ENCODE assay signal across 1 cellular context in the genomic region with DNA sequence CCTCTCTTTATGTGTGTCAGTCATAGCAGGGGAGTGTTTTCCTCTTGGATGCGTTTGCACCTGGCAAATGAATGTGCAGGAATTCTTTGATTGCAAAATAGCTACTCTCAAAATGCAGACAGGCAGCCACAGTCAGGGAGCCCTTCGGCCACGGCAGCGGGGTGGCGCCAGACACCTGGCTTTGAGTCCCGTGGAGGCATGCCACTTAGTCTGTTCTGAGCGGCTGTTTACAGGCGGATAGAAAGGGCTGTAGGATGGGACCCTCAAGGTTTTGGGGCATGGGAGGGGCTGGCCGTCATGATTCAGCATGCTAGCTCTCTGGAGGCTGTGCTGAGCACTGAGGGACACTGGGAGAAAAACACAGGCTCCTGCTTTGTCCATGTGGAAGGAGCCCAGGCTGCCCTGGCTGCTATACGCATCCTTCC.
TF ChIP-seq lines count a peak whose summit lies in the region.

No MANE protein-coding gene starts in this region.

TF ChIP-seq in HEK293, 187 proteins besides CTCF, POLR2A, EP300 and RAD21 (continued from another document and continues in another):
- TF ChIP-seq ZNF692 (tag by site-specific recombination; IDR thresholded peaks at IDR 0.05) (no peak), ZNF660 (tag by site-specific recombination; IDR thresholded peaks at IDR 0.05) (0 out of 2 replicates have a peak, but pooled peaks have one; percentile 47), GLIS1 (tag by site-specific recombination; IDR thresholded peaks at IDR 0.05) (peak; percentile 27; the same call in 1 of the 2 replicates), ZNF37A (tag by site-specific recombination; IDR thresholded peaks at IDR 0.05) (no peak), ZNF707 (tag by site-specific recombination; IDR thresholded peaks at IDR 0.05) (no peak), YY1 (tag by site-specific recombination; IDR thresholded peaks at IDR 0.05) (no peak), ZNF416 (tag by site-specific recombination; IDR thresholded peaks at IDR 0.05) (no peak), ZNF48 (tag by site-specific recombination; IDR thresholded peaks at IDR 0.05) (no peak), ZBTB48 (tag by site-specific recombination; IDR thresholded peaks at IDR 0.05) (no peak), RBAK (tag by site-specific recombination; IDR thresholded peaks at IDR 0.05) (no peak), ZNF350 (tag by site-specific recombination; IDR thresholded peaks at IDR 0.05) (no peak), ZNF335 (tag by site-specific recombination; conservative IDR thresholded peaks at IDR 0.05) (peak; percentile 33; the same call in 1 of the 2 replicates), ZNF394 (tag by site-specific recombination; IDR thresholded peaks at IDR 0.05; ENCODE audit: borderline replicate concordance) (0 out of 2 replicates have a peak, but pooled peaks have one; percentile 12), ZNF654 (tag by site-specific recombination; IDR thresholded peaks at IDR 0.05; ENCODE audit: low read depth) (peak; percentile 89), ZNF664 (tag by site-specific recombination; IDR thresholded peaks at IDR 0.05) (no peak), ZNF280C (tag by site-specific recombination; IDR thresholded peaks at IDR 0.05) (no peak), ZBTB44 (tag by site-specific recombination; IDR thresholded peaks at IDR 0.05) (peak; percentile 68), ZNF10 (tag by site-specific recombination; IDR thresholded peaks at IDR 0.05) (no peak), ZNF311 (tag by site-specific recombination; IDR thresholded peaks at IDR 0.05; ENCODE audit: borderline replicate concordance) (no peak), GLI2 (tag by site-specific recombination; IDR thresholded peaks at IDR 0.05; ENCODE audit: borderline replicate concordance, low read depth) (no peak), SP7 (tag by site-specific recombination; IDR thresholded peaks at IDR 0.05) (no peak), PRDM1 (tag by site-specific recombination; IDR thresholded peaks at IDR 0.05) (0 out of 2 replicates have a peak, but pooled peaks have one; percentile 30), ZNF274 (IDR thresholded peaks at IDR 0.05; ENCODE audit: low read length) (no peak), ZNF274 (tag by site-specific recombination; IDR thresholded peaks at IDR 0.05; ENCODE audit: borderline replicate concordance) (no peak), ZSCAN4 (tag by site-specific recombination; IDR thresholded peaks at IDR 0.05) (no peak), ZNF544 (tag by site-specific recombination; IDR thresholded peaks at IDR 0.05) (no peak), ZNF366 (tag by site-specific recombination; conservative IDR thresholded peaks at IDR 0.05) (no peak), OSR2 (tag by site-specific recombination; IDR thresholded peaks at IDR 0.05) (no peak), ZFP37 (tag by site-specific recombination; IDR thresholded peaks at IDR 0.05) (0 out of 2 replicates have a peak, but pooled peaks have one; percentile 21), PBX3 (CRISPR knock-in tag; IDR thresholded peaks at IDR 0.05) (no peak), ZNF768 (tag by site-specific recombination; IDR thresholded peaks at IDR 0.05) (no peak), ZNF423 (tag by site-specific recombination; IDR thresholded peaks at IDR 0.05) (no peak), ZNF133 (tag by site-specific recombination; IDR thresholded peaks at IDR 0.05) (no peak), ZNF792 (tag by site-specific recombination; IDR thresholded peaks at IDR 0.05) (no peak), ZBTB49 (tag by site-specific recombination; IDR thresholded peaks at IDR 0.05; ENCODE audit: low read depth) (no peak), ZNF24 (tag by site-specific recombination; IDR thresholded peaks at IDR 0.05) (no peak), ZNF596 (tag by site-specific recombination; IDR thresholded peaks at IDR 0.05) (no peak), KLF1 (tag by site-specific recombination; IDR thresholded peaks at IDR 0.05) (0 out of 2 replicates have a peak, but pooled peaks have one; percentile 23), SETDB1 (IDR thresholded peaks at IDR 0.05; ENCODE audit: insufficient read length, low read length) (no peak), ZNF670 (tag by site-specific recombination; IDR thresholded peaks at IDR 0.05; ENCODE audit: low read depth) (no peak), ZFP41 (tag by site-specific recombination; IDR thresholded peaks at IDR 0.05; ENCODE audit: borderline replicate concordance) (no peak), ZNF248 (tag by site-specific recombination; IDR thresholded peaks at IDR 0.05) (no peak), ZNF529 (tag by site-specific recombination; IDR thresholded peaks at IDR 0.05; ENCODE audit: insufficient replicate concordance) (no peak), BCL11A (tag by site-specific recombination; IDR thresholded peaks at IDR 0.05; ENCODE audit: low read depth) (no peak), YY2 (tag by site-specific recombination; IDR thresholded peaks at IDR 0.05) (no peak), ZNF785 (tag by site-specific recombination; IDR thresholded peaks at IDR 0.05) (no peak), ZNF175 (tag by site-specific recombination; IDR thresholded peaks at IDR 0.05) (no peak), ZBTB10 (tag by site-specific recombination; IDR thresholded peaks at IDR 0.05) (no peak), ZNF561 (tag by site-specific recombination; IDR thresholded peaks at IDR 0.05; ENCODE audit: borderline replicate concordance) (peak; percentile 65; the same call in 1 of the 2 replicates)
- TF ChIP-seq, protein P1, sequence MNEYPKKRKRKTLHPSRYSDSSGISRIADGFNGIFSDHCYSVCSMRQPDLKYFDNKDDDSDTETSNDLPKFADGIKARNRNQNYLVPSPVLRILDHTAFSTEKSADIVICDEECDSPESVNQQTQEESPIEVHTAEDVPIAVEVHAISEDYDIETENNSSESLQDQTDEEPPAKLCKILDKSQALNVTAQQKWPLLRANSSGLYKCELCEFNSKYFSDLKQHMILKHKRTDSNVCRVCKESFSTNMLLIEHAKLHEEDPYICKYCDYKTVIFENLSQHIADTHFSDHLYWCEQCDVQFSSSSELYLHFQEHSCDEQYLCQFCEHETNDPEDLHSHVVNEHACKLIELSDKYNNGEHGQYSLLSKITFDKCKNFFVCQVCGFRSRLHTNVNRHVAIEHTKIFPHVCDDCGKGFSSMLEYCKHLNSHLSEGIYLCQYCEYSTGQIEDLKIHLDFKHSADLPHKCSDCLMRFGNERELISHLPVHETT (tag by site-specific recombination; IDR thresholded peaks at IDR 0.05): 0 out of 2 replicates have a peak, but pooled peaks have one; percentile 42
- TF ChIP-seq, protein P2, sequence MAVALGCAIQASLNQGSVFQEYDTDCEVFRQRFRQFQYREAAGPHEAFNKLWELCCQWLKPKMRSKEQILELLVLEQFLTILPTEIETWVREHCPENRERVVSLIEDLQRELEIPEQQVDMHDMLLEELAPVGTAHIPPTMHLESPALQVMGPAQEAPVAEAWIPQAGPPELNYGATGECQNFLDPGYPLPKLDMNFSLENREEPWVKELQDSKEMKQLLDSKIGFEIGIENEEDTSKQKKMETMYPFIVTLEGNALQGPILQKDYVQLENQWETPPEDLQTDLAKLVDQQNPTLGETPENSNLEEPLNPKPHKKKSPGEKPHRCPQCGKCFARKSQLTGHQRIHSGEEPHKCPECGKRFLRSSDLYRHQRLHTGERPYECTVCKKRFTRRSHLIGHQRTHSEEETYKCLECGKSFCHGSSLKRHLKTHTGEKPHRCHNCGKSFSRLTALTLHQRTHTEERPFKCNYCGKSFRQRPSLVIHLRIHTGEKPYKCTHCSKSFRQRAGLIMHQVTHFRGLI (tag by site-specific recombination; IDR thresholded peaks at IDR 0.05): no peak
- TF ChIP-seq, protein P3, sequence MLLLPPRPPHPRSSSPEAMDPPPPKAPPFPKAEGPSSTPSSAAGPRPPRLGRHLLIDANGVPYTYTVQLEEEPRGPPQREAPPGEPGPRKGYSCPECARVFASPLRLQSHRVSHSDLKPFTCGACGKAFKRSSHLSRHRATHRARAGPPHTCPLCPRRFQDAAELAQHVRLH (tag by site-specific recombination; IDR thresholded peaks at IDR 0.05): no peak
